In the genomic region with DNA sequence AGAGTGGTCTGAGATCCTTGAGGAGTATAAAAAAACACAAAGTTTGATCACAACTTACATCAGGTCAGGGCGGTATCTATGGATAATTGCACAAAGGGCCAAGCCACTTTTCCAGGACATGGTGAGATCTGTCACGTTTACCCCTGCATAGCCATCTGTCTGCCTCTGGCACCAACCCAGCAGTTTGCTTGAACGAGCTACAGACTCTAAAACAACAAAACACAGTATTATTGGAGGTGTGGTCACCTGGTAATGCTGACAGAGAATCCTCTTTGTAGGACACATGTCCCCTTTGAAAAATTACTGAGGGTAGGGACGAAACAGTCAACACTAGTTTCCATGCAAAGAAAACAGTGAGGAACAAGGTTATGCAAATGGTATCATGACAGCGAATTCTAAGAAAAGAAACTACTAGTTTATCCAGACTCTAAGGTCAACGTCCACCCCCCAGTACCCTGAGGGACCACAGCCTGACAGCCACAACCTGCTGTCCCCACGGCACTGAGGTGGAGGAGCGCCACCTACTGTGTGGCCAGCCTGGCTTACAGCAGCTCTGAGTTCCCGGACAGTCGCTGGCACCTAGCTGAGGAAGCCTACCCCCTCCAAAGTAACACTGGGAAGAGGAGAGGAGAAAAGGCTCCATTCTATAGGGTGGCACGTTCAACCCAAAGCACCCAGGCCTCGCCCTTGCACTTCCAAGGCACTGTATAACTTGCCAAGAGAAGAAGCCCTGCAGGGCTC, we compare ENCODE assay signal across 10 cellular contexts.
DNase-seq lines count a peak whose midpoint lies in the region; ATAC-seq, FAIRE-seq and TF ChIP-seq lines count a peak whose summit lies in the region.
"Had no signal": no experiment of that assay in that cellular context is flagged by ENCODE, and none has a peak within 500 bp of the region (broad histone marks: within the 10 kb centered on the region; RNA-seq: fewer than 3 reads in every experiment).

No MANE protein-coding gene starts in this region.

- TF ChIP-seq CTCF in SK-N-SH (IDR thresholded peaks at IDR 0.05) (peak; percentile 39), heart right ventricle (IDR thresholded peaks at IDR 0.05) (peak; percentile 17 to 73 (median 51))

- H3F3A ChIP-seq in SK-N-SH (replicated peaks; ENCODE audit: insufficient read depth) = peaks cover 6% of the 10 kb centered on the region

- no peak overlapping the region for H3K4me3 ChIP-seq in SK-N-SH (ENCODE audit: low read depth in 2 of 2, low read length in 1 of 2)
- H3K4me3 ChIP-seq in heart right ventricle = no peak overlapping the region
- H3K4me3 ChIP-seq: SJSA1 had no signal

- H3K9me3 ChIP-seq in SK-N-SH (no peaks in the 10 kb centered on the region), heart right ventricle (no peaks in the 10 kb centered on the region)
- H3K9me3 ChIP-seq: SJSA1 had no signal

- ATAC-seq in heart right ventricle = peak; percentile 72 to 86 (median 80)
- peak; percentile 63 for ATAC-seq in stimulated activated memory B cell treated with anti-CD40 and anti-IgM and Interleukin-4, amounts not matched to agents 10 μg/mL and 1 μg/mL and 100 μg/mL, for 72 hours
- no peak for ATAC-seq in HG02840 (IDR thresholded peaks at IDR 0.05; ENCODE audit: low FRiP score, unreplicated experiment)

- peaks cover 7% of the 10 kb centered on the region; the same call in 1 of the 2 replicates for H4K20me1 ChIP-seq in SK-N-SH (ENCODE audit: insufficient read depth)

- 78% methylated on average over 12 of the region's 12 CpGs for WGBS in SK-N-SH (ENCODE audit: low lambda C conversion rate)
- 38 to 49% methylated on average over 12 of the region's 12 CpGs for WGBS in heart right ventricle, 2 donors

- peak overlapping the region; percentile 50 for H3K27ac Mint-ChIP-seq in stimulated activated memory B cell treated with anti-CD40 and anti-IgM and Interleukin-4, amounts not matched to agents 10 μg/mL and 1 μg/mL and 100 μg/mL, for 72 hours

- H3K4me2 ChIP-seq in SK-N-SH = no peak overlapping the region

- FAIRE-seq in frontal cortex (lab: Jason Lieb, UNC) = no peak
- FAIRE-seq: A204.1 had no signal

- no peak for TF ChIP-seq EP300 in SK-N-SH (IDR thresholded peaks at IDR 0.05; ENCODE audit: borderline replicate concordance in 1 of 2, low read depth in 1 of 2, low read length in 1 of 2)

- H3K4me1 ChIP-seq in SK-N-SH (ENCODE audit: control insufficient read depth in 1 of 2, insufficient read depth in 2 of 2, low read depth in 1 of 2, low read length in 1 of 2) (peaks cover 8 to 9% of the 10 kb centered on the region in 2 experiments; a peak in 3 of 4 replicates), heart right ventricle (peaks cover 5 to 50% (median 27%) of the 10 kb centered on the region in 9 donors)
- H3K4me1 ChIP-seq: SJSA1 had no signal

- H2AFZ ChIP-seq in SK-N-SH (ENCODE audit: low read depth) = no peak overlapping the region

- no peaks in the 10 kb centered on the region for H3K79me2 ChIP-seq in SK-N-SH (ENCODE audit: insufficient read depth)

- H3K36me3 Mint-ChIP-seq in stimulated activated memory B cell treated with anti-CD40 and anti-IgM and Interleukin-4, amounts not matched to agents 10 μg/mL and 1 μg/mL and 100 μg/mL, for 72 hours = peaks cover 70% of the 10 kb centered on the region

- H3K27ac ChIP-seq in SK-N-SH (ENCODE audit: low read depth in 2 of 2, low read length in 1 of 2) = no peak overlapping the region; a peak in 1 of 4 replicates
- H3K27ac ChIP-seq in heart right ventricle = peak overlapping the region in 9 of 10 donors; percentile 36 to 84 (median 75)
- H3K27ac ChIP-seq: SJSA1 had no signal

- no peaks in the 10 kb centered on the region for H3K9me2 ChIP-seq in SK-N-SH

- peak; percentile 16 for DNase-seq in DMS53 (lab: John Stamatoyannopoulos, UW)
- no peak for DNase-seq in DMS53 treated with DMSO at 0.1 percent for 48 hours (lab: John Stamatoyannopoulos, UW; ENCODE audit: unreplicated experiment)
- peak; percentile 62 for DNase-seq in SK-N-SH
- peak; percentile 65 to 69 for DNase-seq in heart right ventricle
- no peak for DNase-seq in frontal cortex (ENCODE audit: low spot score in 2 of 2)
- no peak for DNase-seq in stimulated activated CD4-positive, alpha-beta T cell treated with anti-CD3 and anti-CD28 coated beads, Interleukin-4, amount 100 ng/mL, for 4 hours

- H3K9me3 Mint-ChIP-seq in stimulated activated memory B cell treated with anti-CD40 and anti-IgM and Interleukin-4, amounts not matched to agents 10 μg/mL and 1 μg/mL and 100 μg/mL, for 72 hours = no peaks in the 10 kb centered on the region

- peak; percentile 76 for TF ChIP-seq RAD21 in SK-N-SH (IDR thresholded peaks at IDR 0.05; ENCODE audit: low read length)

- H3K4me3 Mint-ChIP-seq in stimulated activated memory B cell treated with anti-CD40 and anti-IgM and Interleukin-4, amounts not matched to agents 10 μg/mL and 1 μg/mL and 100 μg/mL, for 72 hours = no peak overlapping the region

- no peaks in the 10 kb centered on the region for H3K27me3 Mint-ChIP-seq in stimulated activated memory B cell treated with anti-CD40 and anti-IgM and Interleukin-4, amounts not matched to agents 10 μg/mL and 1 μg/mL and 100 μg/mL, for 72 hours

- POLR2A ChIA-PET in SK-N-SH (lab: Yijun Ruan, JAX) = interaction anchor here (1.1 kb wide), 1 partner anchor 45 kb away, joined by 4 read pairs; no protein-coding TSS in a partner anchor

- H3K27me3 ChIP-seq in SK-N-SH (ENCODE audit: insufficient read depth) = no peaks in the 10 kb centered on the region
- no peaks in the 10 kb centered on the region for H3K27me3 ChIP-seq in heart right ventricle
- H3K27me3 ChIP-seq: SJSA1 had no signal

- no peak overlapping the region for H3K9ac ChIP-seq in SK-N-SH

- CTCF ChIA-PET in SK-N-SH (lab: Yijun Ruan, JAX) = interaction anchor here (0.7 to 6.1 kb wide), 30 partner anchors 9 to 185 kb away, joined by 3 to 112 read pairs (median 5); partner anchors contain the start of genes MICAL3 and PEX26

- intact Hi-C loops in heart right ventricle (cut with DNase I) = loop anchor here in 9 of 10 donors (1.0 to 10.0 kb wide), 9 partner anchors 39 to 186 kb away; partner anchors contain the start of gene PEX26 (in 2 of the 9)

- H3K4me1 Mint-ChIP-seq in stimulated activated memory B cell treated with anti-CD40 and anti-IgM and Interleukin-4, amounts not matched to agents 10 μg/mL and 1 μg/mL and 100 μg/mL, for 72 hours = no peaks in the 10 kb centered on the region

- H3K36me3 ChIP-seq in SK-N-SH (replicated peaks in 1 of 2; ENCODE audit: control insufficient read depth in 1 of 2, insufficient read depth in 2 of 2, low read length in 1 of 2) (peaks cover 46 to 83% of the 10 kb centered on the region in 2 experiments), heart right ventricle (peaks cover 0 to 82% (median 23%) of the 10 kb centered on the region in 9 donors)

TF ChIP-seq in SK-N-SH, 30 proteins besides CTCF, POLR2A, EP300 and RAD21:
- TF ChIP-seq SMC3 (IDR thresholded peaks at IDR 0.05; ENCODE audit: low read depth, low read length) = peak; percentile 70
- no peak for TF ChIP-seq ELF1 (IDR thresholded peaks at IDR 0.05)
- TF ChIP-seq GABPA (IDR thresholded peaks at IDR 0.05; ENCODE audit: low read depth) = no peak

Comparison
In these comparisons a context has a peak if more than half of its experiments do, and no peak if none do; other contexts are left out.
1. DNase-seq: peak in DMS53 (single experiment), SK-N-SH (single experiment) and heart right ventricle (2 of 2); none in DMS53 treated with DMSO at 0.1 percent for 48 hours (single experiment), frontal cortex (0 of 2) and stimulated activated CD4-positive, alpha-beta T cell treated with anti-CD3 and anti-CD28 coated beads, Interleukin-4, amount 100 ng/mL, for 4 hours (0 of 2).
2. H3K27ac ChIP-seq: peak in heart right ventricle (9 of 10); none in SK-N-SH (0 of 2).